In genomic region chr12:116737774-116738657, GRCh38 we compare ENCODE assay signal across 1 cellular context.
TF ChIP-seq lines count a peak whose summit lies in the region.

A gene with protein sequence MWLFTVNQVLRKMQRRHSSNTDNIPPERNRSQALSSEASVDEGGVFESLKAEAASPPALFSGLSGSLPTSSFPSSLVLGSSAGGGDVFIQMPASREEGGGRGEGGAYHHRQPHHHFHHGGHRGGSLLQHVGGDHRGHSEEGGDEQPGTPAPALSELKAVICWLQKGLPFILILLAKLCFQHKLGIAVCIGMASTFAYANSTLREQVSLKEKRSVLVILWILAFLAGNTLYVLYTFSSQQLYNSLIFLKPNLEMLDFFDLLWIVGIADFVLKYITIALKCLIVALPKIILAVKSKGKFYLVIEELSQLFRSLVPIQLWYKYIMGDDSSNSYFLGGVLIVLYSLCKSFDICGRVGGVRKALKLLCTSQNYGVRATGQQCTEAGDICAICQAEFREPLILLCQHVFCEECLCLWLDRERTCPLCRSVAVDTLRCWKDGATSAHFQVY (plus strand): TSS chr12:116738315. CDS start chr12:116740498, 2,183 bp downstream.
A gene with protein sequence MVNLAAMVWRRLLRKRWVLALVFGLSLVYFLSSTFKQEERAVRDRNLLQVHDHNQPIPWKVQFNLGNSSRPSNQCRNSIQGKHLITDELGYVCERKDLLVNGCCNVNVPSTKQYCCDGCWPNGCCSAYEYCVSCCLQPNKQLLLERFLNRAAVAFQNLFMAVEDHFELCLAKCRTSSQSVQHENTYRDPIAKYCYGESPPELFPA (minus strand): TSS chr12:116738069. CDS start chr12:116737900, 169 bp downstream.

TF ChIP-seq in HepG2, 621 proteins besides CTCF, POLR2A, EP300 and RAD21 (continued from another document and continues in another):
- no peak for TF ChIP-seq CEBPZ (IDR thresholded peaks at IDR 0.05; ENCODE audit: low read length)
- TF ChIP-seq, protein P1, sequence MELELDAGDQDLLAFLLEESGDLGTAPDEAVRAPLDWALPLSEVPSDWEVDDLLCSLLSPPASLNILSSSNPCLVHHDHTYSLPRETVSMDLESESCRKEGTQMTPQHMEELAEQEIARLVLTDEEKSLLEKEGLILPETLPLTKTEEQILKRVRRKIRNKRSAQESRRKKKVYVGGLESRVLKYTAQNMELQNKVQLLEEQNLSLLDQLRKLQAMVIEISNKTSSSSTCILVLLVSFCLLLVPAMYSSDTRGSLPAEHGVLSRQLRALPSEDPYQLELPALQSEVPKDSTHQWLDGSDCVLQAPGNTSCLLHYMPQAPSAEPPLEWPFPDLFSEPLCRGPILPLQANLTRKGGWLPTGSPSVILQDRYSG (CRISPR knock-in tag; IDR thresholded peaks at IDR 0.05), result no peak
- TF ChIP-seq ZNF784 (CRISPR knock-in tag; IDR thresholded peaks at IDR 0.05; ENCODE audit: borderline replicate concordance), result peak; percentile 95
- peak; percentile 92 for TF ChIP-seq ARNT2 (CRISPR knock-in tag; IDR thresholded peaks at IDR 0.05; ENCODE audit: low read depth)
- TF ChIP-seq FOXC1 (CRISPR knock-in tag; IDR thresholded peaks at IDR 0.05; ENCODE audit: borderline replicate concordance), result peak; percentile 37; the same call in 1 of the 2 replicates
- peak; percentile 75; the same call in 1 of the 2 replicates for TF ChIP-seq SP5 (CRISPR knock-in tag; IDR thresholded peaks at IDR 0.05; ENCODE audit: borderline replicate concordance, low read depth)
- TF ChIP-seq ZZZ3 (CRISPR knock-in tag; IDR thresholded peaks at IDR 0.05; ENCODE audit: borderline replicate concordance), result peak; percentile 78; the same call in 1 of the 2 replicates
- TF ChIP-seq MATR3 (CRISPR knock-in tag; IDR thresholded peaks at IDR 0.05), result no peak
- peak; percentile 94 for TF ChIP-seq YEATS2 (CRISPR knock-in tag; IDR thresholded peaks at IDR 0.05; ENCODE audit: borderline replicate concordance)
- peak; percentile 39; the same call in 1 of the 2 replicates for TF ChIP-seq ARHGAP35 (CRISPR knock-in tag; IDR thresholded peaks at IDR 0.05; ENCODE audit: borderline replicate concordance)
- TF ChIP-seq POGK (CRISPR knock-in tag; conservative IDR thresholded peaks at IDR 0.05), result peak; percentile 90
- TF ChIP-seq, protein P2, sequence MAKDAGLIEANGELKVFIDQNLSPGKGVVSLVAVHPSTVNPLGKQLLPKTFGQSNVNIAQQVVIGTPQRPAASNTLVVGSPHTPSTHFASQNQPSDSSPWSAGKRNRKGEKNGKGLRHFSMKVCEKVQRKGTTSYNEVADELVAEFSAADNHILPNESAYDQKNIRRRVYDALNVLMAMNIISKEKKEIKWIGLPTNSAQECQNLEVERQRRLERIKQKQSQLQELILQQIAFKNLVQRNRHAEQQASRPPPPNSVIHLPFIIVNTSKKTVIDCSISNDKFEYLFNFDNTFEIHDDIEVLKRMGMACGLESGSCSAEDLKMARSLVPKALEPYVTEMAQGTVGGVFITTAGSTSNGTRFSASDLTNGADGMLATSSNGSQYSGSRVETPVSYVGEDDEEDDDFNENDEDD (CRISPR knock-in tag; IDR thresholded peaks at IDR 0.05; ENCODE audit: borderline replicate concordance), result peak; percentile 67; the same call in 1 of the 2 replicates
- TF ChIP-seq, protein P3, sequence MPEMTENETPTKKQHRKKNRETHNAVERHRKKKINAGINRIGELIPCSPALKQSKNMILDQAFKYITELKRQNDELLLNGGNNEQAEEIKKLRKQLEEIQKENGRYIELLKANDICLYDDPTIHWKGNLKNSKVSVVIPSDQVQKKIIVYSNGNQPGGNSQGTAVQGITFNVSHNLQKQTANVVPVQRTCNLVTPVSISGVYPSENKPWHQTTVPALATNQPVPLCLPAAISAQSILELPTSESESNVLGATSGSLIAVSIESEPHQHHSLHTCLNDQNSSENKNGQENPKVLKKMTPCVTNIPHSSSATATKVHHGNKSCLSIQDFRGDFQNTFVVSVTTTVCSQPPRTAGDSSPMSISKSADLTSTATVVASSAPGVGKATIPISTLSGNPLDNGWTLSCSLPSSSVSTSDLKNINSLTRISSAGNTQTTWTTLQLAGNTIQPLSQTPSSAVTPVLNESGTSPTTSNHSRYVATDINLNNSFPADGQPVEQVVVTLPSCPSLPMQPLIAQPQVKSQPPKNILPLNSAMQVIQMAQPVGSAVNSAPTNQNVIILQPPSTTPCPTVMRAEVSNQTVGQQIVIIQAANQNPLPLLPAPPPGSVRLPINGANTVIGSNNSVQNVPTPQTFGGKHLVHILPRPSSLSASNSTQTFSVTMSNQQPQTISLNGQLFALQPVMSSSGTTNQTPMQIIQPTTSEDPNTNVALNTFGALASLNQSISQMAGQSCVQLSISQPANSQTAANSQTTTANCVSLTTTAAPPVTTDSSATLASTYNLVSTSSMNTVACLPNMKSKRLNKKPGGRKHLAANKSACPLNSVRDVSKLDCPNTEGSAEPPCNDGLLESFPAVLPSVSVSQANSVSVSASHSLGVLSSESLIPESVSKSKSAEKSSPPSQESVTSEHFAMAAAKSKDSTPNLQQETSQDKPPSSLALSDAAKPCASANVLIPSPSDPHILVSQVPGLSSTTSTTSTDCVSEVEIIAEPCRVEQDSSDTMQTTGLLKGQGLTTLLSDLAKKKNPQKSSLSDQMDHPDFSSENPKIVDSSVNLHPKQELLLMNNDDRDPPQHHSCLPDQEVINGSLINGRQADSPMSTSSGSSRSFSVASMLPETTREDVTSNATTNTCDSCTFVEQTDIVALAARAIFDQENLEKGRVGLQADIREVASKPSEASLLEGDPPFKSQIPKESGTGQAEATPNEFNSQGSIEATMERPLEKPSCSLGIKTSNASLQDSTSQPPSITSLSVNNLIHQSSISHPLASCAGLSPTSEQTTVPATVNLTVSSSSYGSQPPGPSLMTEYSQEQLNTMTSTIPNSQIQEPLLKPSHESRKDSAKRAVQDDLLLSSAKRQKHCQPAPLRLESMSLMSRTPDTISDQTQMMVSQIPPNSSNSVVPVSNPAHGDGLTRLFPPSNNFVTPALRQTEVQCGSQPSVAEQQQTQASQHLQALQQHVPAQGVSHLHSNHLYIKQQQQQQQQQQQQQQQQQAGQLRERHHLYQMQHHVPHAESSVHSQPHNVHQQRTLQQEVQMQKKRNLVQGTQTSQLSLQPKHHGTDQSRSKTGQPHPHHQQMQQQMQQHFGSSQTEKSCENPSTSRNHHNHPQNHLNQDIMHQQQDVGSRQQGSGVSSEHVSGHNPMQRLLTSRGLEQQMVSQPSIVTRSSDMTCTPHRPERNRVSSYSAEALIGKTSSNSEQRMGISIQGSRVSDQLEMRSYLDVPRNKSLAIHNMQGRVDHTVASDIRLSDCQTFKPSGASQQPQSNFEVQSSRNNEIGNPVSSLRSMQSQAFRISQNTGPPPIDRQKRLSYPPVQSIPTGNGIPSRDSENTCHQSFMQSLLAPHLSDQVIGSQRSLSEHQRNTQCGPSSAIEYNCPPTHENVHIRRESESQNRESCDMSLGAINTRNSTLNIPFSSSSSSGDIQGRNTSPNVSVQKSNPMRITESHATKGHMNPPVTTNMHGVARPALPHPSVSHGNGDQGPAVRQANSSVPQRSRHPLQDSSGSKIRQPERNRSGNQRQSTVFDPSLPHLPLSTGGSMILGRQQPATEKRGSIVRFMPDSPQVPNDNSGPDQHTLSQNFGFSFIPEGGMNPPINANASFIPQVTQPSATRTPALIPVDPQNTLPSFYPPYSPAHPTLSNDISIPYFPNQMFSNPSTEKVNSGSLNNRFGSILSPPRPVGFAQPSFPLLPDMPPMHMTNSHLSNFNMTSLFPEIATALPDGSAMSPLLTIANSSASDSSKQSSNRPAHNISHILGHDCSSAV (CRISPR knock-in tag; IDR thresholded peaks at IDR 0.05; ENCODE audit: borderline replicate concordance), result peak; percentile 84; the same call in 1 of the 2 replicates
- no peak for TF ChIP-seq RBAK (CRISPR knock-in tag; IDR thresholded peaks at IDR 0.05)
- peak; percentile 95 for TF ChIP-seq NFYC (CRISPR knock-in tag; IDR thresholded peaks at IDR 0.05)
- peak; percentile 82; the same call in 1 of the 2 replicates for TF ChIP-seq TBX3 (IDR thresholded peaks at IDR 0.05; ENCODE audit: borderline replicate concordance)
- peak; percentile 66 for TF ChIP-seq MED1 (CRISPR knock-in tag; IDR thresholded peaks at IDR 0.05)
- TF ChIP-seq ZFP91 (CRISPR knock-in tag; IDR thresholded peaks at IDR 0.05; ENCODE audit: borderline replicate concordance), result peak; percentile 51; the same call in 1 of the 2 replicates
- TF ChIP-seq CEBPG (CRISPR knock-in tag; IDR thresholded peaks at IDR 0.05), result 0 out of 2 replicates have a peak, but pooled peaks have one; percentile 20
- 0 out of 2 replicates have a peak, but pooled peaks have one; percentile 31 for TF ChIP-seq ZNF292 (CRISPR knock-in tag; IDR thresholded peaks at IDR 0.05; ENCODE audit: borderline replicate concordance, low read depth)
- peak; percentile 50 for TF ChIP-seq ZFY (CRISPR knock-in tag; IDR thresholded peaks at IDR 0.05)
- no peak for TF ChIP-seq ZNF660 (CRISPR knock-in tag; IDR thresholded peaks at IDR 0.05; ENCODE audit: borderline replicate concordance, low read depth)
- peak; percentile 73 for TF ChIP-seq PHF8 (CRISPR knock-in tag; IDR thresholded peaks at IDR 0.05)
- peak; percentile 99 for TF ChIP-seq PHF21A (CRISPR knock-in tag; IDR thresholded peaks at IDR 0.05)
- TF ChIP-seq RFX3 (CRISPR knock-in tag; IDR thresholded peaks at IDR 0.05), result no peak
- TF ChIP-seq ZNF503 (CRISPR knock-in tag; IDR thresholded peaks at IDR 0.05), result peak; percentile 38; the same call in 1 of the 2 replicates
- TF ChIP-seq KAT2B (IDR thresholded peaks at IDR 0.05; ENCODE audit: borderline replicate concordance, low read depth, low read length), result no peak
